ENCODE assay signal across 9 cellular contexts in the genomic region with DNA sequence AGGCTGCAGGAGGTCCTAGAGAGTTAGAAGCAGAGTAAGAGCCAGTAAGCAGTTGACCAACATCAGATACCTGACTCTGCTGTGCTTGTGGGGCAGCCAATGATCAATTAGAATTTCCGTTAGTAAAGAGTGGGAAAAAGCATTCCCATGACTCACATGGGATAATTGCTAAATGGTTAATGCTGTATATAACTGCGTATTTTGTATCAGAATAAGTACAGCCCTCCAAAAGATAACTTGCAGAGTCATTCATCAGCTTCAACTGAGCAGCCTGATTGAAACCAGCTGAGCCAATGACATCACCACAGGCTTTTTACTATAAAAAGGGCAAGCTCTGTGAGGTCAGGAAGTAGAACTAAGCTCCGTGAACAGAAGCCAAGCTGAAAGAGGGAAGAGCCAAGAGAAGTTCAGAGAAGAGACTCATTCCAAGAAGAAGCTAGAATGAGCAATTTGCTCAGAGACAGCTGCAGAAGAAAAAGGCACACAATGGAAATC.
DNase-seq lines count a peak whose midpoint lies in the region; ATAC-seq, FAIRE-seq and TF ChIP-seq lines count a peak whose summit lies in the region.
"Had no signal": no experiment of that assay in that cellular context is flagged by ENCODE, and none has a peak within 500 bp of the region (broad histone marks: within the 10 kb centered on the region; RNA-seq: fewer than 3 reads in every experiment).

No MANE protein-coding gene starts in this region.

- peak overlapping the region; percentile 29 for H3K27ac Mint-ChIP-seq in astrocyte (ENCODE audit: unreplicated experiment)

- H2AFZ ChIP-seq in astrocyte (ENCODE audit: low read depth, low read length) (no peak overlapping the region), PC-9 (no peak overlapping the region)

- H3K27me3 Mint-ChIP-seq in astrocyte (ENCODE audit: low read depth, unreplicated experiment): no peaks in the 10 kb centered on the region

- no peak overlapping the region for H3K4me3 ChIP-seq in AG10803 (ENCODE audit: low read length)
- H3K4me3 ChIP-seq in astrocyte (ENCODE audit: insufficient read depth, low read depth, low read length): no peak overlapping the region
- no peak overlapping the region for H3K4me3 ChIP-seq in mucosa of descending colon
- no peak overlapping the region for H3K4me3 ChIP-seq in PC-9

- H3K27me3 ChIP-seq in astrocyte (ENCODE audit: insufficient read depth, low read length): no peaks in the 10 kb centered on the region
- no peaks in the 10 kb centered on the region for H3K27me3 ChIP-seq in PC-9 (ENCODE audit: insufficient read depth, low read depth)

- intact Hi-C loops in mucosa of descending colon (cut with DNase I, micrococcal nuclease) (no loop called here), PC-9 (cut with micrococcal nuclease; ENCODE audit: unreplicated experiment) (no loop called here)

- peaks cover 78% of the 10 kb centered on the region for H3K79me2 ChIP-seq in astrocyte (ENCODE audit: insufficient read depth, low read length)
- no peaks in the 10 kb centered on the region for H3K79me2 ChIP-seq in PC-9 (ENCODE audit: low read depth)

- H3K4me3 Mint-ChIP-seq in astrocyte (ENCODE audit: unreplicated experiment): no peak overlapping the region

- ATAC-seq in GM19397 (IDR thresholded peaks at IDR 0.05; ENCODE audit: unreplicated experiment): peak; percentile 61
- ATAC-seq in HG03457 (IDR thresholded peaks at IDR 0.05; ENCODE audit: unreplicated experiment): peak; percentile 71
- ATAC-seq in mucosa of descending colon: peak; percentile 57

- H3K4me1 ChIP-seq in astrocyte (ENCODE audit: insufficient read depth, low read length): peaks cover 24% of the 10 kb centered on the region
- H3K4me1 ChIP-seq in mucosa of descending colon (ENCODE audit: low read depth): no peaks in the 10 kb centered on the region
- H3K4me1 ChIP-seq in PC-9 (replicated peaks; ENCODE audit: insufficient read depth): no peaks in the 10 kb centered on the region

- peaks cover 41% of the 10 kb centered on the region for H4K20me1 ChIP-seq in astrocyte (ENCODE audit: insufficient read depth, low read length)
- no peaks in the 10 kb centered on the region for H4K20me1 ChIP-seq in PC-9 (ENCODE audit: insufficient read depth)

- no peaks in the 10 kb centered on the region for H3K36me3 Mint-ChIP-seq in astrocyte (ENCODE audit: low read depth, unreplicated experiment)

- peak overlapping the region; percentile 42 for H3K9ac ChIP-seq in astrocyte (ENCODE audit: low read length)

- POLR2A ChIA-PET in PC-9 (lab: Charles Lee; ENCODE audit: unreplicated experiment): no interaction called here

- H3K27ac ChIP-seq in astrocyte (ENCODE audit: low read depth, low read length) (peak overlapping the region; percentile 63), PC-9 (no peak overlapping the region)
- H3K27ac ChIP-seq: epithelial cell of prostate had no signal

- DNase-seq in AG10803 (ENCODE audit: low read depth) (peak; percentile 97), astrocyte (ENCODE audit: low read depth) (peak; percentile 99), mucosa of descending colon (peak in 1 of 3 donors; percentile 33), NCI-H1694 (lab: John Stamatoyannopoulos, UW) (no peak), PC-9 (no peak), NCI-H187 (lab: John Stamatoyannopoulos, UW) (no peak)

- H3K9me3 Mint-ChIP-seq in astrocyte (ENCODE audit: unreplicated experiment): no peaks in the 10 kb centered on the region

- FAIRE-seq in astrocyte (lab: Jason Lieb, UNC): peak; percentile 87

- BruUV-seq in PC-9 (replicated peaks; lab: Mats Ljungman, UMichigan): no TSS peak

- TF ChIP-seq CTCF in AG10803 (conservative IDR thresholded peaks at IDR 0.05; ENCODE audit: low read length) (no peak), astrocyte (IDR thresholded peaks at IDR 0.05; ENCODE audit: insufficient read depth, low read depth, low read length) (no peak), mucosa of descending colon (IDR thresholded peaks at IDR 0.05) (no peak), PC-9 (conservative IDR thresholded peaks at IDR 0.05) (no peak)

- H3K9me3 ChIP-seq in astrocyte (ENCODE audit: insufficient read depth, low read depth, low read length) (no peaks in the 10 kb centered on the region), mucosa of descending colon (no peaks in the 10 kb centered on the region), PC-9 (ENCODE audit: insufficient read depth, low read depth) (no peaks in the 10 kb centered on the region)

- no peaks in the 10 kb centered on the region for H3K9me2 ChIP-seq in PC-9 (ENCODE audit: insufficient read depth)

- peaks cover 30% of the 10 kb centered on the region for H3K4me1 Mint-ChIP-seq in astrocyte (ENCODE audit: low read depth, unreplicated experiment)

- H3K36me3 ChIP-seq in astrocyte (ENCODE audit: insufficient read depth, low read length) (no peaks in the 10 kb centered on the region), mucosa of descending colon (ENCODE audit: low read depth) (no peaks in the 10 kb centered on the region), PC-9 (ENCODE audit: low read depth) (no peaks in the 10 kb centered on the region)

- H3K4me2 ChIP-seq in astrocyte (ENCODE audit: low read length): peak overlapping the region; percentile 56
- H3K4me2 ChIP-seq in PC-9: no peak overlapping the region

- H3F3A ChIP-seq in PC-9 (ENCODE audit: insufficient read depth, low read depth): no peaks in the 10 kb centered on the region

- CTCF ChIA-PET in PC-9 (lab: Charles Lee): no interaction called here

Comparison
In these comparisons a context has a peak if more than half of its experiments do, and no peak if none do; other contexts are left out.
1. DNase-seq: peak in AG10803 (single experiment) and astrocyte (single experiment); none in NCI-H1694 (single experiment), PC-9 (0 of 2) and NCI-H187 (0 of 2).
2. Peak in every context shown above with its lines, with median percentiles within 50 percentile points of each other: ATAC-seq.